In the genomic region with DNA sequence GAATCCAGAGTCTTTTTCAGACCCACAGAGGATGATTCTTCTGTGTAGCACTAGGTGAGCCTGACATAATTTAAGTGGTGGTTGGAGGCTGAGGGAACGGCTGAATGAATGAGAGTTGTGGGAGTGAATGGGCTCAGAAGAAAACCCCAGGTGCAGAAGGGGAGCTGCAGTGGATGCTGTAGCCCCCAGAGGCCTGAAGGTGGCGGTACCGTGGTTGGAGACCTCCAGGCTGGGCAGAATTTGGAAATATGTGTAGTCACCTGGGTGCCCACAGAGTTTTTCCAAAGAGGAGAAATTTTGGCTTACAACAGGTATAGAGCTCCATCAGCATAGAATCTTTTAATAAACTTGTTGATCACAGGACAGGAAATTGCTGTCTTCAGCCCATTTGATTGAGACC, we compare ENCODE assay signal across 10 cellular contexts. TPM values are rescaled to one million over a fixed set of nuclear protein-coding genes. Genes with fewer than 3 reads are reported as not detected.
A peak's percentile ranks its signal among the peaks of the same experiment; 100 is the strongest.
DNase-seq lines count a peak whose midpoint lies in the region; ATAC-seq, FAIRE-seq and TF ChIP-seq lines count a peak whose summit lies in the region.
"Had no signal": no experiment of that assay in that cellular context is flagged by ENCODE, and none has a peak within 500 bp of the region (broad histone marks: within the 10 kb centered on the region; RNA-seq: fewer than 3 reads in every experiment).

No MANE protein-coding gene starts in this region.

- peaks cover 12% of the 10 kb centered on the region for H3K4me1 Mint-ChIP-seq in activated CD4-positive, alpha-beta T cell treated with anti-CD3 and anti-CD28 coated beads for 36 hours
- H3K4me1 Mint-ChIP-seq in nephron: no peaks in the 10 kb centered on the region
- H3K4me1 Mint-ChIP-seq in activated naive CD8-positive, alpha-beta T cell treated with anti-CD3 and anti-CD28 coated beads for 36 hours: peaks cover 5% of the 10 kb centered on the region

- DNase-seq in activated CD4-positive, alpha-beta T cell treated with anti-CD3 and anti-CD28 coated beads for 36 hours: peak; percentile 52
- no peak for DNase-seq in activated CD4-positive, alpha-beta T cell treated with anti-CD3 and anti-CD28 coated beads for 1 hour
- DNase-seq in astrocyte of the spinal cord (ENCODE audit: low read depth, low spot score) (no peak), H54 (ENCODE audit: insufficient read length, low spot score) (no peak)
- DNase-seq in activated naive CD8-positive, alpha-beta T cell treated with anti-CD3 and anti-CD28 coated beads for 36 hours: no peak
- DNase-seq: NCI-H1417 treated with DMSO at 0.1 percent for 48 hours had no signal

- H3K27me3 Mint-ChIP-seq in activated CD4-positive, alpha-beta T cell treated with anti-CD3 and anti-CD28 coated beads for 36 hours: peaks cover 74% of the 10 kb centered on the region
- H3K27me3 Mint-ChIP-seq in nephron (ENCODE audit: low read depth): peaks cover 97% of the 10 kb centered on the region
- peaks cover 90% of the 10 kb centered on the region for H3K27me3 Mint-ChIP-seq in activated naive CD8-positive, alpha-beta T cell treated with anti-CD3 and anti-CD28 coated beads for 36 hours

- H3K36me3 ChIP-seq in HEK293 (ENCODE audit: control insufficient read depth in 2 of 2, insufficient read depth in 1 of 2, low read length in 2 of 2): no peaks in the 10 kb centered on the region

- no peaks in the 10 kb centered on the region for H3K9me3 ChIP-seq in HEK293 (ENCODE audit: control insufficient read depth, insufficient read depth, low read depth, low read length)

- no peak for TF ChIP-seq POLR2A in H54 (IDR thresholded peaks at IDR 0.05; ENCODE audit: low read depth, low read length)

- CTCF ChIA-PET in activated CD4-positive, alpha-beta T cell treated with anti-CD3 and anti-CD28 coated beads for 36 hours (lab: Charles Lee): interaction anchor here (0.6 to 1.1 kb wide), 4 partner anchors 55 to 94 kb away, joined by 3 to 5 read pairs (median 4); no protein-coding TSS in a partner anchor
- CTCF ChIA-PET in HEK293 (lab: Yijun Ruan, JAX): interaction anchor here (0.6 to 2.6 kb wide), 20 partner anchors 48 to 652 kb away, joined by 3 to 14 read pairs (median 4); no protein-coding TSS in a partner anchor

- no peaks in the 10 kb centered on the region for H3K36me3 Mint-ChIP-seq in activated CD4-positive, alpha-beta T cell treated with anti-CD3 and anti-CD28 coated beads for 36 hours (ENCODE audit: low read depth)
- no peaks in the 10 kb centered on the region for H3K36me3 Mint-ChIP-seq in nephron (ENCODE audit: low read depth)
- H3K36me3 Mint-ChIP-seq in activated naive CD8-positive, alpha-beta T cell treated with anti-CD3 and anti-CD28 coated beads for 36 hours: no peaks in the 10 kb centered on the region

- no peak for FAIRE-seq in H54 (lab: Jason Lieb, UNC)

- POLR2A ChIA-PET in activated CD4-positive, alpha-beta T cell treated with anti-CD3 and anti-CD28 coated beads for 36 hours (lab: Charles Lee): no interaction called here
- POLR2A ChIA-PET in HEK293 (lab: Yijun Ruan, JAX): no interaction called here

- H3K4me1 ChIP-seq in HEK293 (ENCODE audit: control insufficient read depth, insufficient read depth, low read length): no peaks in the 10 kb centered on the region

- no peak overlapping the region for H3K4me3 Mint-ChIP-seq in activated CD4-positive, alpha-beta T cell treated with anti-CD3 and anti-CD28 coated beads for 36 hours
- no peak overlapping the region for H3K4me3 Mint-ChIP-seq in nephron
- H3K4me3 Mint-ChIP-seq in activated naive CD8-positive, alpha-beta T cell treated with anti-CD3 and anti-CD28 coated beads for 36 hours: no peak overlapping the region

- no peak overlapping the region for H3K27ac Mint-ChIP-seq in activated CD4-positive, alpha-beta T cell treated with anti-CD3 and anti-CD28 coated beads for 36 hours
- no peak overlapping the region for H3K27ac Mint-ChIP-seq in nephron
- H3K27ac Mint-ChIP-seq in activated naive CD8-positive, alpha-beta T cell treated with anti-CD3 and anti-CD28 coated beads for 36 hours: no peak overlapping the region

- no peak overlapping the region for H3K27ac ChIP-seq in HEK293 (ENCODE audit: extremely low read depth, low read depth, low read length)

- in situ Hi-C loops in astrocyte of the spinal cord (cut with HindIII; ENCODE audit: low sequenced_read_pairs): no loop called here

- intact Hi-C loops in activated CD4-positive, alpha-beta T cell treated with anti-CD3 and anti-CD28 coated beads for 36 hours (cut with DNase I, micrococcal nuclease): loop anchor here (5.0 to 10.0 kb wide), 2 partner anchors 382 to 405 kb away; a partner anchor contains a TSS

- H3K4me3 ChIP-seq in HEK293 (ENCODE audit: low read depth, low read length) (no peak overlapping the region), astrocyte of the spinal cord (ENCODE audit: low read depth, low read length) (no peak overlapping the region)

- H3K9me3 Mint-ChIP-seq in activated CD4-positive, alpha-beta T cell treated with anti-CD3 and anti-CD28 coated beads for 36 hours (ENCODE audit: low read depth): no peaks in the 10 kb centered on the region
- H3K9me3 Mint-ChIP-seq in nephron: peaks cover 10% of the 10 kb centered on the region
- H3K9me3 Mint-ChIP-seq in activated naive CD8-positive, alpha-beta T cell treated with anti-CD3 and anti-CD28 coated beads for 36 hours: no peaks in the 10 kb centered on the region

- TF ChIP-seq CTCF in HEK293 (tag by site-specific recombination; IDR thresholded peaks at IDR 0.05) (no peak), astrocyte of the spinal cord (IDR thresholded peaks at IDR 0.05; ENCODE audit: low read depth, low read length) (peak; percentile 69), nephron (IDR thresholded peaks at IDR 0.05; ENCODE audit: unreplicated experiment in 3 of 3) (peak in 2 of 3 experiments; percentile 22 to 32)

- no peak for ATAC-seq in activated CD4-positive, alpha-beta T cell treated with anti-CD3 and anti-CD28 coated beads for 36 hours
- ATAC-seq in HG02678 (IDR thresholded peaks at IDR 0.05; ENCODE audit: unreplicated experiment): no peak

TF ChIP-seq in HEK293, 187 proteins besides CTCF, POLR2A, EP300 and RAD21:
- peak; percentile 41 for TF ChIP-seq ZNF654 (tag by site-specific recombination; IDR thresholded peaks at IDR 0.05; ENCODE audit: low read depth)
- TF ChIP-seq, protein P1, sequence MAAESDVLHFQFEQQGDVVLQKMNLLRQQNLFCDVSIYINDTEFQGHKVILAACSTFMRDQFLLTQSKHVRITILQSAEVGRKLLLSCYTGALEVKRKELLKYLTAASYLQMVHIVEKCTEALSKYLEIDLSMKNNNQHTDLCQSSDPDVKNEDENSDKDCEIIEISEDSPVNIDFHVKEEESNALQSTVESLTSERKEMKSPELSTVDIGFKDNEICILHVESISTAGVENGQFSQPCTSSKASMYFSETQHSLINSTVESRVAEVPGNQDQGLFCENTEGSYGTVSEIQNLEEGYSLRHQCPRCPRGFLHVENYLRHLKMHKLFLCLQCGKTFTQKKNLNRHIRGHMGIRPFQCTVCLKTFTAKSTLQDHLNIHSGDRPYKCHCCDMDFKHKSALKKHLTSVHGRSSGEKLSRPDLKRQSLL (tag by site-specific recombination; IDR thresholded peaks at IDR 0.05): no peak
- no peak for TF ChIP-seq ZNF169 (tag by site-specific recombination; IDR thresholded peaks at IDR 0.05)
- no peak for TF ChIP-seq OSR2 (tag by site-specific recombination; IDR thresholded peaks at IDR 0.05)
- TF ChIP-seq PRDM1 (tag by site-specific recombination; IDR thresholded peaks at IDR 0.05): peak; percentile 48

RNA-seq across cellular contexts. Expression of a gene that starts 6.5 kb away (rescaled TPM):
- total RNA-seq in activated CD4-positive, alpha-beta T cell treated with anti-CD3 and anti-CD28 coated beads for 36 hours: not detected
- total RNA-seq in activated naive CD8-positive, alpha-beta T cell treated with anti-CD3 and anti-CD28 coated beads for 36 hours: not detected

RNA-seq across cellular contexts. Expression of a gene that starts 12.4 kb away (rescaled TPM):
- total RNA-seq in activated CD4-positive, alpha-beta T cell treated with anti-CD3 and anti-CD28 coated beads for 36 hours: under 1 TPM; 0.32 to 0.43 TPM
- total RNA-seq in activated naive CD8-positive, alpha-beta T cell treated with anti-CD3 and anti-CD28 coated beads for 36 hours: under 1 TPM; 0.43 to 0.62 TPM

RNA-seq across cellular contexts. Expression of a gene that starts 31.5 kb away (rescaled TPM):
- not detected for total RNA-seq in activated CD4-positive, alpha-beta T cell treated with anti-CD3 and anti-CD28 coated beads for 36 hours
- total RNA-seq in activated naive CD8-positive, alpha-beta T cell treated with anti-CD3 and anti-CD28 coated beads for 36 hours: not detected
- total RNA-seq: lung microvascular endothelial cell had no signal

RNA-seq across cellular contexts. Expression of a gene that starts 34.3 kb away (rescaled TPM):
- 1 to 10 TPM; 2.7 to 5.0 TPM for total RNA-seq in activated CD4-positive, alpha-beta T cell treated with anti-CD3 and anti-CD28 coated beads for 36 hours
- 1 to 10 TPM; 2.8 to 2.9 TPM for total RNA-seq in activated naive CD8-positive, alpha-beta T cell treated with anti-CD3 and anti-CD28 coated beads for 36 hours
